9 cellular contexts compared by ENCODE assay signal in the genomic region with DNA sequence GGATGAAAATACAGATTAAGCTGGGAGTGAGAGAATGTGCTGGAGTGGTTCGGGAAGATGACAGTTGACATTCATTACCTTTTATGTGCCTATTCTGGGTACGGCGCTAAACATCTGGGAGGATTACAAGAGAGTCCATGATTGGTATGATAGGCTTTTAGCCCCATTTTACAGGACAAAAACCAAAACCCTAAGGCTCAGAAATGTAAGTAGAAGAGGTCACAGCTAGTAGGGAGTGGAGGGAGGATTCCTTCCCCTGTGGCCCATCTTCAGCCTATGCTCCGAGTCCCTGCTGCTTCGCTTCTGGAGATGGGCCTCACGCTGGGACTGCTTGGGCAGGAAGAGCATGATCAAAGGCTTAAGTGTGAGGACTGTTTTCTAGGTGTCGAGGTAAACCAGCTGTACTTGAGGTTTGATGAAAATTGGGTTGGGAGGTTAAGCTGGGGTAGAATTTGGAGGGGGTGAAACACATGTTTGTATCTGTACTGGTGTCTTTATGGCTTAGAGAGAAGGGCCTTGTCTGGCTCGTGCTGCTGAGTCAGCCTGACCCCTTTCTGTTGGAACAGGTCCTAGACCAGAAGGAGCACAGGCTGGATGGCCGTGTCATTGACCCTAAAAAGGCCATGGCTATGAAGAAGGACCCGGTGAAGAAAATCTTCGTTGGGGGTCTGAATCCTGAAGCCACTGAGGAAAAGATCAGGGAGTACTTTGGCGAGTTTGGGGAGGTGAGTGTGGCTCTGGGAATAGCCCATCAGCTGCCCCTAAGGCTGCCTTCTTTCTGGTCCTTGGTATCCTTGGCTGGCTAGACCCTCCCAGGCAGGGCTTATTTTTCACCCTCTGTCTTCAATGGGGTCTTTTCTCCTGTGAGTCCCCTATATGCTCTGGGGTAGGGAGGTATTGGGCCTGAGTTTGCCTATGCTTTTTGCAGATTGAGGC. TPM values are rescaled to one million over a fixed set of nuclear protein-coding genes. Genes with fewer than 3 reads are reported as not detected.
DNase-seq lines count a peak whose midpoint lies in the region; ATAC-seq, FAIRE-seq and TF ChIP-seq lines count a peak whose summit lies in the region.
"Had no signal": no experiment of that assay in that cellular context is flagged by ENCODE, and none has a peak within 500 bp of the region (broad histone marks: within the 10 kb centered on the region; RNA-seq: fewer than 3 reads in every experiment).

No MANE protein-coding gene starts in this region.

- no peak overlapping the region for H2AFZ ChIP-seq in K562 (ENCODE audit: low read depth, low read length)

- BruUV-seq in K562 (replicated peaks; lab: Mats Ljungman, UMichigan) = TSS peak; percentile 46

- H3K27ac ChIP-seq in heart left ventricle (peak overlapping the region in 8 of 12 donors; percentile 10 to 97 (median 84)), K562 (ENCODE audit: extremely low read depth, low read depth, low read length) (peak overlapping the region; percentile 41; the same call in 2 of the 3 replicates), lung (ENCODE audit: low read depth in 1 of 2, low read length in 1 of 2) (no peak overlapping the region), uterus (peak overlapping the region; percentile 67 to 97)

- H3K9ac ChIP-seq in K562 (ENCODE audit: insufficient read depth in 1 of 2, low read depth in 2 of 2, low read length in 2 of 2) = peak overlapping the region; percentile 93 to 99

- TF ChIP-seq EP300 in K562 (IDR thresholded peaks at IDR 0.05; ENCODE audit: low read length) = no peak

- H3K9me3 ChIP-seq in heart left ventricle = no peaks in the 10 kb centered on the region
- no peaks in the 10 kb centered on the region for H3K9me3 ChIP-seq in K562 (replicated peaks; ENCODE audit: control insufficient read depth, insufficient read depth, low read depth, low read length)
- H3K9me3 ChIP-seq in lung (ENCODE audit: control insufficient read depth in 2 of 2, insufficient read depth in 1 of 2, low read length in 1 of 2) = no peaks in the 10 kb centered on the region
- no peaks in the 10 kb centered on the region for H3K9me3 ChIP-seq in uterus

- peak overlapping the region; percentile 96 for H3K4me2 ChIP-seq in K562 (ENCODE audit: insufficient read depth, low read length)

- H4K20me1 ChIP-seq in K562 (replicated peaks; ENCODE audit: control insufficient read depth, insufficient read depth, low read length) = peaks cover 59% of the 10 kb centered on the region

- H3K4me1 ChIP-seq in heart left ventricle (peaks cover 11 to 42% (median 24%) of the 10 kb centered on the region in 12 donors), K562 (replicated peaks in 1 of 2; ENCODE audit: control insufficient read depth in 2 of 2, insufficient read depth in 2 of 2, low read length in 2 of 2) (peaks cover 23 to 26% of the 10 kb centered on the region in 2 experiments; a peak in 4 of 5 replicates), lung (ENCODE audit: control insufficient read depth in 2 of 2, insufficient read depth in 2 of 2, low read length in 2 of 2) (peaks cover 8 to 14% of the 10 kb centered on the region in 2 donors), uterus (peaks cover 6 to 12% of the 10 kb centered on the region in 2 donors)

- H3K36me3 ChIP-seq in heart left ventricle = peaks cover 7 to 60% (median 53%) of the 10 kb centered on the region in 9 donors
- peaks cover 62% of the 10 kb centered on the region for H3K36me3 ChIP-seq in K562 (ENCODE audit: control insufficient read depth, insufficient read depth, low read length)
- peaks cover 16 to 41% of the 10 kb centered on the region in 2 donors for H3K36me3 ChIP-seq in lung (ENCODE audit: control insufficient read depth in 2 of 2, insufficient read depth in 2 of 2, low read length in 2 of 2)
- H3K36me3 ChIP-seq in uterus = no peaks in the 10 kb centered on the region

- no peak for TF ChIP-seq POLR2A in heart left ventricle (IDR thresholded peaks at IDR 0.05)
- TF ChIP-seq POLR2A in K562 (conservative IDR thresholded peaks at IDR 0.05) = peak; percentile 47; the same call in 1 of the 2 replicates
- TF ChIP-seq POLR2A in uterus (IDR thresholded peaks at IDR 0.05) = no peak

- peaks cover 10% of the 10 kb centered on the region for H3K9me1 ChIP-seq in K562 (ENCODE audit: control insufficient read depth, insufficient read depth, low read length)

- H3K79me2 ChIP-seq in K562 (ENCODE audit: control insufficient read depth, insufficient read depth, low read length) = peaks cover 69% of the 10 kb centered on the region

- no peaks in the 10 kb centered on the region for H3K27me3 ChIP-seq in heart left ventricle
- H3K27me3 ChIP-seq in K562 (ENCODE audit: control insufficient read depth in 2 of 2, insufficient read depth in 2 of 2, low read length in 2 of 2) = no peaks in the 10 kb centered on the region
- no peaks in the 10 kb centered on the region for H3K27me3 ChIP-seq in lung (ENCODE audit: control insufficient read depth, insufficient read depth)
- H3K27me3 ChIP-seq in uterus = no peaks in the 10 kb centered on the region

- POLR2A ChIA-PET in K562 (lab: Yijun Ruan, JAX) = interaction anchor here (0.6 to 12.7 kb wide), 13 partner anchors 9 to 554 kb away, joined by 3 to 162 read pairs (median 5); partner anchors contain the start of genes NHP2 and PHYKPL

- peak; percentile 6 for FAIRE-seq in K562 (lab: Jason Lieb, UNC)
- FAIRE-seq: TTC549 had no signal

- peak overlapping the region in 11 of 12 donors; percentile 66 to 100 (median 93) for H3K4me3 ChIP-seq in heart left ventricle
- peak overlapping the region; percentile 80 for H3K4me3 ChIP-seq in K562
- H3K4me3 ChIP-seq in lung = peak overlapping the region; percentile 82
- H3K4me3 ChIP-seq in uterus = peak overlapping the region; percentile 52 to 100

- CTCF ChIA-PET in K562 (lab: Yijun Ruan, JAX; ENCODE audit: low intra/inter-chr PET ratio) = no interaction called here

- intact Hi-C loops in heart left ventricle (cut with DNase I) = no loop called here
- intact Hi-C loops in left ventricle myocardium superior (cut with micrococcal nuclease) = no loop called here
- intact Hi-C loops in K562 (cut with micrococcal nuclease) = no loop called here
- intact Hi-C loops in uterus (cut with DNase I; ENCODE audit: low total_unique reads) = no loop called here

- DNase-seq in heart left ventricle = peak in 1 of 5 donors; percentile 27
- no peak for DNase-seq in left ventricle myocardium superior
- DNase-seq in K562 (ENCODE audit: extremely low read depth in 1 of 4, low spot score in 3 of 4) = no peak
- no peak for DNase-seq in lung (ENCODE audit: low spot score)
- no peak for DNase-seq in uterus
- no peak for DNase-seq in cerebellar nuclear complex (lab: John Stamatoyannopoulos, UW)
- no peak for DNase-seq in T1000 (lab: John Stamatoyannopoulos, UW)

- ATAC-seq in heart left ventricle (no peak), left ventricle myocardium superior (no peak), K562 (no peak), lung (ENCODE audit: insufficient read depth, low FRiP score) (no peak), HG02678 (IDR thresholded peaks at IDR 0.05; ENCODE audit: unreplicated experiment) (no peak)

- no peak for TF ChIP-seq RAD21 in K562 (CRISPR knock-in tag; conservative IDR thresholded peaks at IDR 0.05 in 1 of 2, IDR thresholded peaks at IDR 0.05 in 1 of 2)

- WGBS in heart left ventricle, 4 donors = 53 to 60% (median 58%) methylated on average over 12 of the region's 12 CpGs
- 10% methylated on average over 12 of the region's 12 CpGs for WGBS in K562 (ENCODE audit: insufficient coverage, low coverage, missing lambda C conversion rate)
- WGBS in lung, 2 donors = 59 to 67% methylated on average over 12 of the region's 12 CpGs

- no peak for TF ChIP-seq CTCF in heart left ventricle (IDR thresholded peaks at IDR 0.05)
- no peak for TF ChIP-seq CTCF in K562 (IDR thresholded peaks at IDR 0.05 in 2 of 3, conservative IDR thresholded peaks at IDR 0.05 in 1 of 3; ENCODE audit: insufficient read depth in 2 of 3, low read depth in 1 of 3, low read length in 3 of 3)
- TF ChIP-seq CTCF in lung (IDR thresholded peaks at IDR 0.05; ENCODE audit: control extremely low read depth, extremely low read depth) = no peak
- no peak for TF ChIP-seq CTCF in uterus (IDR thresholded peaks at IDR 0.05)

- in situ Hi-C loops in K562 (cut with MboI) = no loop called here

RNA-seq across cellular contexts. Expression of gene HNRNPAB, which starts 2.1 kb away (rescaled TPM):
- 100 to 1,000 TPM in 3 of 9 donors, 10 to 100 TPM in 6; 64.2 to 139 (median 85.7) TPM for total RNA-seq in heart left ventricle
- 100 to 1,000 TPM; 109 to 150 TPM for polyA plus RNA-seq in heart left ventricle
- total RNA-seq in left ventricle myocardium superior = 82.8 TPM
- 107 and 112 TPM in 2 replicates for total RNA-seq in K562 (2011; cell fraction: chromatin; rRNA removed; ENCODE audit: low replicate concordance)
- total RNA-seq in K562 (2011; cell fraction: nucleolus; rRNA removed) = 50.4 and 55.9 TPM in 2 replicates
- total RNA-seq in K562 (2011; cell fraction: nucleoplasm; rRNA removed) = 93.1 and 119 TPM in 2 replicates
- 236 and 251 TPM in 2 replicates for total RNA-seq in K562 (2014; rRNA removed)
- total RNA-seq in K562 (2014; rRNA removed; fragmentation: Illumina TruSeq; extraction: Trizol) = 193 and 210 TPM in 2 replicates
- 213 and 223 TPM in 2 replicates for total RNA-seq in K562 (2015; rRNA removed; fragmentation: Illumina TruSeq; extraction: Trizol)
- total RNA-seq in K562 (2021) = 299 and 351 TPM in 2 replicates
- polyA plus RNA-seq in K562 (2011; rRNA removed) = 160 and 253 TPM in 2 replicates
- polyA plus RNA-seq in K562 (2011; cell fraction: cytosol; rRNA removed) = 229 and 236 TPM in 2 replicates
- 131 TPM in 2 replicates for polyA plus RNA-seq in K562 (2011; cell fraction: nucleus; rRNA removed)
- polyA plus RNA-seq in K562 (2012) = 175 and 305 TPM in 2 replicates
- polyA plus RNA-seq in K562 (2014; fragmentation: Illumina TruSeq; extraction: Trizol) = 284 and 307 TPM in 2 replicates
- 10 to 100 TPM; 34.6 to 44.7 TPM for polyA plus RNA-seq in K562 (2014; fragmentation: Nextera tagmentation; extraction: Ambion mirVana)
- polyA plus RNA-seq in K562 (2014; rRNA removed) = 404 and 425 TPM in 2 replicates
- polyA minus RNA-seq in K562 (2011; rRNA and poly(A)+ RNA removed) = 75.6 and 103 TPM in 2 replicates
- 69.1 and 82.2 TPM in 2 replicates for polyA minus RNA-seq in K562 (2011; cell fraction: cytosol; rRNA and poly(A)+ RNA removed)
- 31.9 and 48.4 TPM in 2 replicates for polyA minus RNA-seq in K562 (2011; cell fraction: nucleus; rRNA and poly(A)+ RNA removed)
- total RNA-seq in lung = 100 to 1,000 TPM in 1 of 2 donors, 10 to 100 TPM in 1; 35.9 to 140 TPM
- 100 to 1,000 TPM; 121 to 168 TPM for polyA plus RNA-seq in lung
- total RNA-seq in uterus = 100 to 1,000 TPM in 1 of 4 donors, 10 to 100 TPM in 3; 45.1 to 112 (median 73.4) TPM

RNA-seq across cellular contexts. Expression of gene GMCL2, which starts 19.3 kb away (rescaled TPM):
- total RNA-seq in heart left ventricle (not detected), left ventricle myocardium superior (not detected), K562 (2014; rRNA removed) (not detected in 2 replicates), K562 (2014; rRNA removed; fragmentation: Illumina TruSeq; extraction: Trizol) (0.04 TPM in 1 of 2 replicates, not detected in the other), K562 (2015; rRNA removed; fragmentation: Illumina TruSeq; extraction: Trizol) (not detected in 2 replicates), K562 (2021) (not detected in 2 replicates), lung (not detected), uterus (not detected)
- polyA plus RNA-seq in heart left ventricle (not detected), K562 (2011; rRNA removed) (0.03 TPM in 1 of 2 replicates, not detected in the other), K562 (2014; fragmentation: Illumina TruSeq; extraction: Trizol) (not detected in 2 replicates), K562 (2014; fragmentation: Nextera tagmentation; extraction: Ambion mirVana) (not detected), K562 (2014; rRNA removed) (not detected in 2 replicates), lung (not detected)
- total RNA-seq in K562 (2011; cell fraction: chromatin; rRNA removed; ENCODE audit: low replicate concordance) = 0.14 TPM in 1 of 2 replicates, not detected in the other
- not detected in 2 replicates for total RNA-seq in K562 (2011; cell fraction: nucleolus; rRNA removed)
- total RNA-seq in K562 (2011; cell fraction: nucleoplasm; rRNA removed) = not detected in 2 replicates
- not detected in 2 replicates for polyA plus RNA-seq in K562 (2011; cell fraction: cytosol; rRNA removed)
- polyA plus RNA-seq in K562 (2011; cell fraction: nucleus; rRNA removed) = not detected in 2 replicates
- not detected in 2 replicates for polyA plus RNA-seq in K562 (2012)
- 0.06 TPM in 1 of 2 replicates, not detected in the other for polyA minus RNA-seq in K562 (2011; rRNA and poly(A)+ RNA removed)
- not detected in 2 replicates for polyA minus RNA-seq in K562 (2011; cell fraction: cytosol; rRNA and poly(A)+ RNA removed)
- polyA minus RNA-seq in K562 (2011; cell fraction: nucleus; rRNA and poly(A)+ RNA removed) = not detected in 2 replicates

RNA-seq across cellular contexts. Expression of gene PHYKPL, which starts 26.2 kb away (rescaled TPM):
- total RNA-seq in heart left ventricle (10 to 100 TPM; 33.3 to 56.2 (median 38.6) TPM), left ventricle myocardium superior (40.7 TPM), K562 (2014; rRNA removed) (18.6 and 21.6 TPM in 2 replicates), K562 (2014; rRNA removed; fragmentation: Illumina TruSeq; extraction: Trizol) (13.9 and 18.4 TPM in 2 replicates), K562 (2015; rRNA removed; fragmentation: Illumina TruSeq; extraction: Trizol) (16.7 and 17.1 TPM in 2 replicates), K562 (2021) (34.0 and 34.7 TPM in 2 replicates), lung (100 to 1,000 TPM in 1 of 2 donors, 10 to 100 TPM in 1; 99.6 to 100 TPM), uterus (100 to 1,000 TPM in 2 of 4 donors, 10 to 100 TPM in 2; 41.5 to 129 (median 89.9) TPM)
- polyA plus RNA-seq in heart left ventricle (10 to 100 TPM; 21.3 to 41.8 TPM), K562 (2011; rRNA removed) (25.6 and 40.7 TPM in 2 replicates), K562 (2014; fragmentation: Illumina TruSeq; extraction: Trizol) (19.6 and 20.1 TPM in 2 replicates), K562 (2014; fragmentation: Nextera tagmentation; extraction: Ambion mirVana) (1 to 10 TPM; 4.7 to 6.5 TPM), K562 (2014; rRNA removed) (31.9 and 32.0 TPM in 2 replicates), lung (10 to 100 TPM; 49.7 to 52.0 TPM)
- 203 and 378 TPM in 2 replicates for total RNA-seq in K562 (2011; cell fraction: chromatin; rRNA removed; ENCODE audit: low replicate concordance)
- total RNA-seq in K562 (2011; cell fraction: nucleolus; rRNA removed) = 205 and 217 TPM in 2 replicates
- total RNA-seq in K562 (2011; cell fraction: nucleoplasm; rRNA removed) = 219 and 287 TPM in 2 replicates
- polyA plus RNA-seq in K562 (2011; cell fraction: cytosol; rRNA removed) = 18.3 and 25.8 TPM in 2 replicates
- 126 and 156 TPM in 2 replicates for polyA plus RNA-seq in K562 (2011; cell fraction: nucleus; rRNA removed)
- 19.8 and 52.3 TPM in 2 replicates for polyA plus RNA-seq in K562 (2012)
- polyA minus RNA-seq in K562 (2011; rRNA and poly(A)+ RNA removed) = 33.9 and 36.4 TPM in 2 replicates
- polyA minus RNA-seq in K562 (2011; cell fraction: cytosol; rRNA and poly(A)+ RNA removed) = 9.2 and 15.5 TPM in 2 replicates
- polyA minus RNA-seq in K562 (2011; cell fraction: nucleus; rRNA and poly(A)+ RNA removed) = 71.5 and 72.2 TPM in 2 replicates

RNA-seq across cellular contexts. Expression of gene NHP2, which starts 52.7 kb away (rescaled TPM):
- total RNA-seq in heart left ventricle (100 to 1,000 TPM in 3 of 9 donors, 10 to 100 TPM in 6; 60.9 to 196 (median 75.2) TPM), left ventricle myocardium superior (74.5 TPM), K562 (2014; rRNA removed) (559 and 622 TPM in 2 replicates), K562 (2014; rRNA removed; fragmentation: Illumina TruSeq; extraction: Trizol) (128 and 144 TPM in 2 replicates), K562 (2015; rRNA removed; fragmentation: Illumina TruSeq; extraction: Trizol) (255 and 258 TPM in 2 replicates), K562 (2021) (304 and 309 TPM in 2 replicates), lung (100 to 1,000 TPM in 1 of 2 donors, 10 to 100 TPM in 1; 64.7 to 136 TPM), uterus (100 to 1,000 TPM in 3 of 4 donors, 10 to 100 TPM in 1; 83.4 to 180 (median 147) TPM)
- polyA plus RNA-seq in heart left ventricle (100 to 1,000 TPM in 1 of 2 donors, 10 to 100 TPM in 1; 92.0 to 320 TPM), K562 (2011; rRNA removed) (140 and 146 TPM in 2 replicates), K562 (2014; fragmentation: Illumina TruSeq; extraction: Trizol) (143 and 312 TPM in 2 replicates), K562 (2014; fragmentation: Nextera tagmentation; extraction: Ambion mirVana) (100 to 1,000 TPM in 1 of 2 experiments, 10 to 100 TPM in 1; 52.8 to 124 TPM), K562 (2014; rRNA removed) (302 and 369 TPM in 2 replicates), lung (100 to 1,000 TPM; 127 to 199 TPM)
- total RNA-seq in K562 (2011; cell fraction: chromatin; rRNA removed; ENCODE audit: low replicate concordance) = 43.3 and 92.9 TPM in 2 replicates
- total RNA-seq in K562 (2011; cell fraction: nucleolus; rRNA removed) = 96.6 and 97.4 TPM in 2 replicates
- 76.8 and 91.9 TPM in 2 replicates for total RNA-seq in K562 (2011; cell fraction: nucleoplasm; rRNA removed)
- 191 and 212 TPM in 2 replicates for polyA plus RNA-seq in K562 (2011; cell fraction: cytosol; rRNA removed)
- 106 and 110 TPM in 2 replicates for polyA plus RNA-seq in K562 (2011; cell fraction: nucleus; rRNA removed)
- polyA plus RNA-seq in K562 (2012) = 178 and 294 TPM in 2 replicates
- polyA minus RNA-seq in K562 (2011; rRNA and poly(A)+ RNA removed) = 66.3 and 75.7 TPM in 2 replicates
- 79.6 and 136 TPM in 2 replicates for polyA minus RNA-seq in K562 (2011; cell fraction: cytosol; rRNA and poly(A)+ RNA removed)
- 44.0 and 63.9 TPM in 2 replicates for polyA minus RNA-seq in K562 (2011; cell fraction: nucleus; rRNA and poly(A)+ RNA removed)

Comparison
In these comparisons a context has a peak if more than half of its experiments do, and no peak if none do; other contexts are left out.
1. H3K27ac ChIP-seq: peak in heart left ventricle (8 of 12), K562 (single experiment) and uterus (2 of 2); none in lung (0 of 2).
2. Peak in every context shown above with its lines, with median percentiles within 50 percentile points of each other: H3K4me3 ChIP-seq.